Comparison of ENCODE assay signal across 16 cellular contexts in genomic region chr9:127403507-127404192, GRCh38. TPM values are rescaled to one million over a fixed set of nuclear protein-coding genes. Genes with fewer than 3 reads are reported as not detected.
DNase-seq lines count a peak whose midpoint lies in the region; ATAC-seq, FAIRE-seq and TF ChIP-seq lines count a peak whose summit lies in the region.
"Had no signal": no experiment of that assay in that cellular context is flagged by ENCODE, and none has a peak within 500 bp of the region (broad histone marks: within the 10 kb centered on the region; RNA-seq: fewer than 3 reads in every experiment).

No MANE protein-coding gene starts in this region.

- H3K36me3 ChIP-seq in H1 (ENCODE audit: control insufficient read depth in 2 of 4, insufficient read depth in 4 of 4, low read length in 3 of 4), result peaks cover 4 to 13% (median 7%) of the 10 kb centered on the region in 4 experiments; a peak in 6 of 8 replicates
- peaks cover 18% of the 10 kb centered on the region for H3K36me3 ChIP-seq in upper lobe of right lung

- H3K23ac ChIP-seq in H1 (ENCODE audit: insufficient read length), result no peak overlapping the region

- no peak overlapping the region for H2BK20ac ChIP-seq in H1 (ENCODE audit: low read length)

- no peak overlapping the region for H3K9ac ChIP-seq in H1 (replicated peaks in 1 of 4; ENCODE audit: extremely low read depth in 1 of 4, low read depth in 3 of 4, low read length in 3 of 4)

- intact Hi-C loops in upper lobe of right lung (cut with DNase I), result no loop called here

- H3K4me1 ChIP-seq in H1 (replicated peaks in 1 of 4; ENCODE audit: control insufficient read depth in 3 of 4, insufficient read depth in 4 of 4, low read length in 3 of 4), result peaks cover 0 to 1% (median under 1%) of the 10 kb centered on the region in 4 experiments; a peak in 5 of 7 replicates
- peaks cover 2% of the 10 kb centered on the region for H3K4me1 ChIP-seq in upper lobe of right lung
- H3K4me1 ChIP-seq: HAP-1 had no signal

- no peak overlapping the region for H3K4me2 ChIP-seq in H1 (ENCODE audit: insufficient read depth in 1 of 2, low read depth in 2 of 2, low read length in 2 of 2)

- no peak overlapping the region for H2AFZ ChIP-seq in H1 (ENCODE audit: low read length)

- no peak overlapping the region for H3K56ac ChIP-seq in H1 (replicated peaks; ENCODE audit: insufficient read length, low read depth, low read length)

- no peak overlapping the region for H3K18ac ChIP-seq in H1 (ENCODE audit: extremely low read depth, low read length)

- FAIRE-seq in H1 (lab: Jason Lieb, UNC), result no peak
- FAIRE-seq: A204.1, G401.6, GM12892, GM18507, K562 had no signal

- H3K9me3 ChIP-seq in H1 (ENCODE audit: insufficient read depth in 2 of 2, low read depth in 1 of 2, low read length in 1 of 2) (no peaks in the 10 kb centered on the region), upper lobe of right lung (no peaks in the 10 kb centered on the region)
- H3K9me3 ChIP-seq: BE2C, HAP-1 had no signal

- H3K4me3 ChIP-seq in H1 (ENCODE audit: extremely low read depth in 1 of 4, insufficient read depth in 2 of 4, low read depth in 3 of 4, low read length in 4 of 4), result no peak overlapping the region
- no peak overlapping the region for H3K4me3 ChIP-seq in upper lobe of right lung
- H3K4me3 ChIP-seq: HAP-1, K562 had no signal

- H2AK5ac ChIP-seq in H1 (ENCODE audit: low read depth, low read length), result no peak overlapping the region

- H4K5ac ChIP-seq in H1 (ENCODE audit: insufficient read length, low read depth, low read length), result no peak overlapping the region

- POLR2A ChIA-PET in RWPE1 (lab: Yijun Ruan, JAX; ENCODE audit: low non-redundant PET), result no interaction called here
- POLR2A ChIA-PET in H1 (lab: Charles Lee; ENCODE audit: partially characterized antibody), result interaction anchor here (0.6 to 3.0 kb wide), 5 partner anchors 12 to 108 kb away, joined by 3 to 12 read pairs (median 3); partner anchors contain the start of genes LRSAM1, RPL12 and ZNF79

- DNase-seq in RWPE1 (ENCODE audit: low spot score), result no peak
- no peak for DNase-seq in H1 (ENCODE audit: low read depth in 1 of 2, low spot score in 2 of 2)
- peak; percentile 58 for DNase-seq in upper lobe of right lung
- DNase-seq in DMS 273 (lab: John Stamatoyannopoulos, UW; ENCODE audit: unreplicated experiment), result no peak
- DNase-seq: ACHN; BE2C; C1 segment of cervical spinal cord; CD4-positive, CD25-positive, alpha-beta regulatory T cell; COR-L47 had no signal

- no peak overlapping the region for H2BK12ac ChIP-seq in H1 (ENCODE audit: low read depth, low read length)

- 0 out of 2 replicates have a peak overlapping the region, but pooled peaks have one; percentile 0 for H3K27ac ChIP-seq in RWPE1
- H3K27ac ChIP-seq in H1 (ENCODE audit: low read depth, low read length), result no peak overlapping the region
- no peak overlapping the region for H3K27ac ChIP-seq in upper lobe of right lung

- H4K20me1 ChIP-seq in H1 (replicated peaks in 1 of 2; ENCODE audit: control insufficient read depth in 1 of 2, insufficient read depth in 2 of 2, low read length in 2 of 2), result peaks cover 4 to 14% of the 10 kb centered on the region in 2 experiments

- H3K27me3 ChIP-seq in H1 (replicated peaks in 1 of 4; ENCODE audit: control insufficient read depth in 3 of 4, extremely low read depth in 1 of 4, insufficient read depth in 3 of 4, low read length in 3 of 4) (no peaks in the 10 kb centered on the region), upper lobe of right lung (no peaks in the 10 kb centered on the region)
- H3K27me3 ChIP-seq: BE2C had no signal

- no peak for TF ChIP-seq EP300 in H1 (IDR thresholded peaks at IDR 0.05; ENCODE audit: borderline replicate concordance in 1 of 2, low read depth in 2 of 2, low read length in 2 of 2)

- no peak for TF ChIP-seq CTCF in RWPE1 (conservative IDR thresholded peaks at IDR 0.05; ENCODE audit: low read depth)
- no peak for TF ChIP-seq CTCF in H1 (IDR thresholded peaks at IDR 0.05; ENCODE audit: control extremely low read depth in 1 of 3, insufficient read depth in 1 of 3, low read depth in 1 of 3, low read length in 3 of 3)
- no peak for TF ChIP-seq CTCF in upper lobe of right lung (IDR thresholded peaks at IDR 0.05)

- H3K23me2 ChIP-seq in H1 (ENCODE audit: low read depth, low read length), result no peaks in the 10 kb centered on the region

- no peak for ATAC-seq in upper lobe of right lung
- ATAC-seq in GM18861 (IDR thresholded peaks at IDR 0.05; ENCODE audit: unreplicated experiment), result no peak
- ATAC-seq: K562 had no signal

- H4K91ac ChIP-seq in H1 (replicated peaks; ENCODE audit: insufficient read length, low read length), result no peak overlapping the region

- 91% methylated on average over 21 of the region's 22 CpGs; no CpG with 5 or more reads in 1 of the 2 experiments for WGBS in H1 (ENCODE audit: extremely low coverage in 1 of 2, insufficient coverage in 1 of 2, insufficient read length in 1 of 2, insufficient replicate concordance in 2 of 2, low coverage in 1 of 2, low lambda C conversion rate in 2 of 2, missing lambda C conversion rate in 1 of 2), 2 experiments

- peaks cover 2% of the 10 kb centered on the region for H3K79me1 ChIP-seq in H1 (ENCODE audit: low read depth, low read length)

- H2BK120ac ChIP-seq in H1 (replicated peaks; ENCODE audit: low read depth, low read length), result no peak overlapping the region

- H3K14ac ChIP-seq in H1 (ENCODE audit: insufficient read length), result no peak overlapping the region

- no peak overlapping the region for H3K4ac ChIP-seq in H1 (replicated peaks; ENCODE audit: insufficient read length, low read depth, low read length)

- H2BK15ac ChIP-seq in H1 (ENCODE audit: low read length), result no peak overlapping the region

- H2BK5ac ChIP-seq in H1 (ENCODE audit: low read depth, low read length), result no peak overlapping the region

- CTCF ChIA-PET in RWPE1 (lab: Yijun Ruan, JAX) (no interaction called here), H1 (lab: Charles Lee; ENCODE audit: partially characterized antibody) (interaction anchor here (0.6 to 1.6 kb wide), 5 partner anchors 9 to 213 kb away, joined by 3 to 5 read pairs (median 3); no protein-coding TSS in a partner anchor)

- TF ChIP-seq POLR2A in H1 (IDR thresholded peaks at IDR 0.05; ENCODE audit: control extremely low read depth in 1 of 2, low read depth in 2 of 2, low read length in 2 of 2), result no peak

- H3K79me2 ChIP-seq in H1 (ENCODE audit: control insufficient read depth in 1 of 2, insufficient read depth in 2 of 2, low read length in 2 of 2), result peaks cover 0 to 8% of the 10 kb centered on the region in 2 experiments; a peak in 1 of 4 replicates

- TF ChIP-seq RAD21 in H1 (IDR thresholded peaks at IDR 0.05 in 1 of 2, conservative IDR thresholded peaks at IDR 0.05 in 1 of 2; ENCODE audit: low read depth in 2 of 2, low read length in 2 of 2), result no peak

- peak overlapping the region; percentile 14; the same call in 1 of the 2 replicates for H4K8ac ChIP-seq in H1 (ENCODE audit: extremely low read depth, insufficient read depth, low read length)

RNA-seq across cellular contexts. Expression of gene SLC2A8, which starts 6.7 kb away (rescaled TPM):
- 24.6 and 25.6 TPM in 2 replicates for total RNA-seq in H1 (2021; fragmentation: NEBNext Ultra II Directional; extraction: Animal tissue kit (Norgen Biotek cat#: 25700))
- 30.9 and 36.4 TPM in 2 replicates for polyA plus RNA-seq in H1 (2011; rRNA removed)
- 21.7 TPM for polyA plus RNA-seq in H1 (2011; cell fraction: cytosol; rRNA removed)
- 65.2 TPM for polyA plus RNA-seq in H1 (2011; cell fraction: nucleus; rRNA removed)
- polyA plus RNA-seq in H1 (2012, experiment 1 of 2), result 13.3 to 27.8 TPM (median 23.7 TPM) in 4 replicates
- 25.4 TPM for polyA plus RNA-seq in H1 (2012, experiment 2 of 2)
- 24.7 TPM for polyA plus RNA-seq in H1 (2013, experiment 1 of 2)
- polyA plus RNA-seq in H1 (2013, experiment 2 of 2), result 24.9 TPM
- 18.3 and 19.1 TPM in 2 replicates for polyA minus RNA-seq in H1 (2011; rRNA and poly(A)+ RNA removed)
- polyA minus RNA-seq in H1 (2011; cell fraction: cytosol; rRNA and poly(A)+ RNA removed), result 19.2 TPM
- polyA minus RNA-seq in H1 (2011; cell fraction: nucleus; rRNA and poly(A)+ RNA removed), result 24.4 TPM
- 21.8 TPM for total RNA-seq in upper lobe of right lung

RNA-seq across cellular contexts. Expression of gene ZNF79, which starts 20.5 kb away (rescaled TPM):
- total RNA-seq in H1 (2021; fragmentation: NEBNext Ultra II Directional; extraction: Animal tissue kit (Norgen Biotek cat#: 25700)), result 7.4 and 7.6 TPM in 2 replicates
- polyA plus RNA-seq in H1 (2011; rRNA removed), result 2.4 and 2.7 TPM in 2 replicates
- 3.0 TPM for polyA plus RNA-seq in H1 (2011; cell fraction: cytosol; rRNA removed)
- 4.6 TPM for polyA plus RNA-seq in H1 (2011; cell fraction: nucleus; rRNA removed)
- 3.8 to 4.6 TPM (median 4.2 TPM) in 4 replicates for polyA plus RNA-seq in H1 (2012, experiment 1 of 2)
- 0.77 TPM for polyA plus RNA-seq in H1 (2012, experiment 2 of 2)
- polyA plus RNA-seq in H1 (2013, experiment 1 of 2), result 1.8 TPM
- 2.0 TPM for polyA plus RNA-seq in H1 (2013, experiment 2 of 2)
- 20.6 and 21.1 TPM in 2 replicates for polyA minus RNA-seq in H1 (2011; rRNA and poly(A)+ RNA removed)
- polyA minus RNA-seq in H1 (2011; cell fraction: cytosol; rRNA and poly(A)+ RNA removed), result 6.9 TPM
- 18.3 TPM for polyA minus RNA-seq in H1 (2011; cell fraction: nucleus; rRNA and poly(A)+ RNA removed)
- total RNA-seq in upper lobe of right lung, result 8.3 TPM

RNA-seq across cellular contexts. Expression of gene RPL12, which starts 47.6 kb away (rescaled TPM):
- total RNA-seq in H1 (2021; fragmentation: NEBNext Ultra II Directional; extraction: Animal tissue kit (Norgen Biotek cat#: 25700)), result 1,993 and 2,006 TPM in 2 replicates
- 4,427 and 4,892 TPM in 2 replicates for polyA plus RNA-seq in H1 (2011; rRNA removed)
- polyA plus RNA-seq in H1 (2011; cell fraction: cytosol; rRNA removed), result 5,729 TPM
- 1,855 TPM for polyA plus RNA-seq in H1 (2011; cell fraction: nucleus; rRNA removed)
- polyA plus RNA-seq in H1 (2012, experiment 1 of 2), result 3,132 to 3,522 TPM (median 3,375 TPM) in 4 replicates
- 5,820 TPM for polyA plus RNA-seq in H1 (2012, experiment 2 of 2)
- polyA plus RNA-seq in H1 (2013, experiment 1 of 2), result 3,402 TPM
- 3,308 TPM for polyA plus RNA-seq in H1 (2013, experiment 2 of 2)
- polyA minus RNA-seq in H1 (2011; rRNA and poly(A)+ RNA removed), result 609 and 632 TPM in 2 replicates
- 823 TPM for polyA minus RNA-seq in H1 (2011; cell fraction: cytosol; rRNA and poly(A)+ RNA removed)
- polyA minus RNA-seq in H1 (2011; cell fraction: nucleus; rRNA and poly(A)+ RNA removed), result 843 TPM
- 1,020 TPM for total RNA-seq in upper lobe of right lung

RNA-seq across cellular contexts. Expression of gene LRSAM1, which starts 47.7 kb away (rescaled TPM):
- 18.3 and 18.8 TPM in 2 replicates for total RNA-seq in H1 (2021; fragmentation: NEBNext Ultra II Directional; extraction: Animal tissue kit (Norgen Biotek cat#: 25700))
- polyA plus RNA-seq in H1 (2011; rRNA removed), result 9.7 and 16.2 TPM in 2 replicates
- polyA plus RNA-seq in H1 (2011; cell fraction: cytosol; rRNA removed), result 14.4 TPM
- 38.1 TPM for polyA plus RNA-seq in H1 (2011; cell fraction: nucleus; rRNA removed)
- polyA plus RNA-seq in H1 (2012, experiment 1 of 2), result 13.0 to 19.6 TPM (median 17.2 TPM) in 4 replicates
- polyA plus RNA-seq in H1 (2012, experiment 2 of 2), result 17.2 TPM
- polyA plus RNA-seq in H1 (2013, experiment 1 of 2), result 10.1 TPM
- polyA plus RNA-seq in H1 (2013, experiment 2 of 2), result 9.4 TPM
- 9.7 and 10.9 TPM in 2 replicates for polyA minus RNA-seq in H1 (2011; rRNA and poly(A)+ RNA removed)
- 12.3 TPM for polyA minus RNA-seq in H1 (2011; cell fraction: cytosol; rRNA and poly(A)+ RNA removed)
- polyA minus RNA-seq in H1 (2011; cell fraction: nucleus; rRNA and poly(A)+ RNA removed), result 21.2 TPM
- total RNA-seq in upper lobe of right lung, result 18.8 TPM
